ENCODE assay signal across 26 cellular contexts in the genomic region with DNA sequence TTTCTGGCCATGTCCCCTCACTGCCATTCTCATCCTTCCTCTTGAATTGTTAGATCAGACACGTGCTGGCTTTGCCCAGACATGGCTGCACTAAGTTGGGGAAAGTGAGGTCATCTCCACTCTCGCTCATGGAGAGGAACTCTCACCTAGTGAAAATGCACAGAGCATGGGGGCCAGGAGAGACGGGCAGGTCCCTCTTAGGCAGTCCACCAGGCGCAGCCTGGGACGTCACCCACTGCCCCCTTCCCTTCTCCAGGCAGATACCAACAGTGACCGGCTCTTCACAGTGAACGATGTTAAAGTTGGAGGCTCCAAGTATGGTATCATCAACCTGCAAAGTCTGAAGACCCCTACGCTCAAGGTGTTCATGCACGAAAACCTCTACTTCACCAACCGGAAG.
"Had no signal": no experiment of that assay in that cellular context is flagged by ENCODE, and none has a peak within 500 bp of the region (broad histone marks: within the 10 kb centered on the region; RNA-seq: fewer than 3 reads in every experiment).

No MANE protein-coding gene starts in this region.

- ATAC-seq: heart right ventricle; mucosa of descending colon; naive thymus-derived CD4-positive, alpha-beta T cell; natural killer cell treated with Interleukin-12 subunit alpha and Interleukin-12 subunit beta and Interleukin-15 and Interleukin-18, amount 100 ng/mL, for 72 hours; right lobe of liver; stimulated activated naive B cell treated with anti-CD40 and anti-IgM and Interleukin-4, amounts not matched to agents 10 μg/mL and 1 μg/mL and 100 μg/mL, for 72 hours; stimulated activated naive CD8-positive, alpha-beta T cell treated with anti-CD3 and anti-CD28 coated beads, Interleukin-15, Interleukin-2, amounts not matched to agents 100 U/mL and 50 U/mL, for 24 hours had no signal

- H3K27ac ChIP-seq: heart right ventricle, hepatocyte, left ventricle myocardium inferior, parathyroid adenoma, right atrium auricular region, right lobe of liver, stomach, testis, thyroid gland, transverse colon, upper lobe of left lung had no signal

- DNase-seq: heart right ventricle; islet precursor cell; left ventricle myocardium inferior; midbrain; mucosa of descending colon; naive thymus-derived CD4-positive, alpha-beta T cell; nucleus accumbens; right lobe of liver; stimulated activated CD4-positive, alpha-beta T cell treated with anti-CD3 and anti-CD28 coated beads, Interleukin-12 subunit alpha, Interleukin-12 subunit beta, amount 100 ng/mL, for 4 hours; stimulated activated CD4-positive, alpha-beta T cell treated with anti-CD3 and anti-CD28 coated beads, Interleukin-15, amount 100 ng/mL, for 24 hours; stimulated activated CD4-positive, alpha-beta T cell treated with anti-CD3 and anti-CD28 coated beads, Interleukin-2, amount 100 ng/mL, for 24 hours; stimulated activated CD4-positive, alpha-beta T cell treated with anti-CD3 and anti-CD28 coated beads, Interleukin-4, amount 100 ng/mL, for 1 hour; stimulated activated naive B cell treated with anti-CD40 and anti-IgM and Interleukin-4, amounts not matched to agents 10 μg/mL and 1 μg/mL and 100 μg/mL, for 72 hours; stimulated activated naive CD8-positive, alpha-beta T cell treated with anti-CD3 and anti-CD28 coated beads, Interleukin-15, Interleukin-2, amounts not matched to agents 100 U/mL and 50 U/mL, for 24 hours; stomach; testis; thyroid gland; transverse colon; upper lobe of left lung had no signal

- H3K9me3 Mint-ChIP-seq: memory B cell; natural killer cell treated with Interleukin-12 subunit alpha and Interleukin-12 subunit beta and Interleukin-15 and Interleukin-18, amount 100 ng/mL, for 72 hours; stimulated activated naive B cell treated with anti-CD40 and anti-IgM and Interleukin-4, amounts not matched to agents 10 μg/mL and 1 μg/mL and 100 μg/mL, for 72 hours had no signal

- H3K27me3 ChIP-seq: heart right ventricle, hepatocyte, right atrium auricular region, right lobe of liver, stomach, testis, thyroid gland, transverse colon, upper lobe of left lung had no signal

- H3K36me3 Mint-ChIP-seq: natural killer cell treated with Interleukin-12 subunit alpha and Interleukin-12 subunit beta and Interleukin-15 and Interleukin-18, amount 100 ng/mL, for 72 hours had no signal

- H3K4me3 ChIP-seq: heart right ventricle, hepatocyte, left ventricle myocardium inferior, mucosa of descending colon, right atrium auricular region, right lobe of liver, smooth muscle cell, stomach, testis, thyroid gland, transverse colon, upper lobe of left lung had no signal

- H3K4me3 Mint-ChIP-seq: memory B cell; naive thymus-derived CD4-positive, alpha-beta T cell; natural killer cell treated with Interleukin-12 subunit alpha and Interleukin-12 subunit beta and Interleukin-15 and Interleukin-18, amount 100 ng/mL, for 72 hours; stimulated activated naive B cell treated with anti-CD40 and anti-IgM and Interleukin-4, amounts not matched to agents 10 μg/mL and 1 μg/mL and 100 μg/mL, for 72 hours had no signal

- H3K27ac Mint-ChIP-seq: memory B cell; natural killer cell treated with Interleukin-12 subunit alpha and Interleukin-12 subunit beta and Interleukin-15 and Interleukin-18, amount 100 ng/mL, for 72 hours; progenitor cell of endocrine pancreas; stimulated activated naive B cell treated with anti-CD40 and anti-IgM and Interleukin-4, amounts not matched to agents 10 μg/mL and 1 μg/mL and 100 μg/mL, for 72 hours had no signal

- H3K9me3 ChIP-seq: heart right ventricle, left ventricle myocardium inferior, mucosa of descending colon, right atrium auricular region, right lobe of liver, stomach, testis, thyroid gland, transverse colon, upper lobe of left lung had no signal

- H3K27me3 Mint-ChIP-seq: memory B cell; naive thymus-derived CD4-positive, alpha-beta T cell; natural killer cell treated with Interleukin-12 subunit alpha and Interleukin-12 subunit beta and Interleukin-15 and Interleukin-18, amount 100 ng/mL, for 72 hours; progenitor cell of endocrine pancreas; stimulated activated naive B cell treated with anti-CD40 and anti-IgM and Interleukin-4, amounts not matched to agents 10 μg/mL and 1 μg/mL and 100 μg/mL, for 72 hours had no signal

- H3K4me1 ChIP-seq: heart right ventricle, left ventricle myocardium inferior, parathyroid adenoma, right atrium auricular region, right lobe of liver, stomach, testis, thyroid gland, transverse colon, upper lobe of left lung had no signal

- H3K4me2 ChIP-seq: hepatocyte, smooth muscle cell had no signal

- H3K4me1 Mint-ChIP-seq: memory B cell had no signal

- H2AFZ ChIP-seq: hepatocyte, parathyroid adenoma had no signal

- H3K9ac ChIP-seq: parathyroid adenoma had no signal
